8 cellular contexts compared by ENCODE assay signal in the genomic region with DNA sequence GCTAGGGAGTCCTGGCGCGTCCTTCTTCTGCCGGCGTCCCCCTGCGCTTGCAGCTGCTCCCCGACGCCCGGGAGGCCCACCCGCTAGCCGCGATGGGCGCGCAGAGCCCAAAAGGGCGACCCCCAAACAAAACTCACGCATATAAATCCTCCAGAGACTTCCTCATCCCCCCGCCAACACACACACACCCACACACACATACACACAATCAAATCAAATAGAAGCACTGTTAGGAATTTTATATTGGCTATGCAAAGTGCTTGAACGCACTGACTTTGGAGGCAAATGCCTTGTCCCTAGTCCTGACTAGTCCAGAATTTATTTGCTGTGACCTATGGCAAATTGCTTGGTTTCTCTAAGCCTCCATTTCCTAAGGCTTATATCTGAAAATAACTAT. TPM values are rescaled to one million over a fixed set of nuclear protein-coding genes. Genes with fewer than 3 reads are reported as not detected.
A peak's percentile ranks its signal among the peaks of the same experiment; 100 is the strongest.
DNase-seq lines count a peak whose midpoint lies in the region; ATAC-seq and TF ChIP-seq lines count a peak whose summit lies in the region.

No MANE protein-coding gene starts in this region.

- peak overlapping the region; percentile 88 to 97 (median 94) for H3K4me2 ChIP-seq in BLaER1 treated with 17β-estradiol and CSF1 and Interleukin-3, amounts not matched to agents 10 nM and 100 nM

- no peaks in the 10 kb centered on the region for H3K9me3 Mint-ChIP-seq in natural killer cell treated with Interleukin-12 subunit alpha and Interleukin-12 subunit beta and Interleukin-15 and Interleukin-18, amount 100 ng/mL, for 72 hours

- peaks cover 45 to 64% of the 10 kb centered on the region in 2 donors for H3K27me3 Mint-ChIP-seq in natural killer cell treated with Interleukin-12 subunit alpha and Interleukin-12 subunit beta and Interleukin-15 and Interleukin-18, amount 100 ng/mL, for 72 hours

- no peaks in the 10 kb centered on the region for H3K27me3 ChIP-seq in BLaER1 treated with 17β-estradiol and CSF1 and Interleukin-3, amounts not matched to agents 10 nM and 100 nM

- H4K20me1 ChIP-seq in BLaER1 treated with 17β-estradiol and CSF1 and Interleukin-3, amounts not matched to agents 10 nM and 100 nM: no peaks in the 10 kb centered on the region

- H3K27ac Mint-ChIP-seq in natural killer cell treated with Interleukin-12 subunit alpha and Interleukin-12 subunit beta and Interleukin-15 and Interleukin-18, amount 100 ng/mL, for 72 hours: no peak overlapping the region

- H3K36me3 Mint-ChIP-seq in natural killer cell treated with Interleukin-12 subunit alpha and Interleukin-12 subunit beta and Interleukin-15 and Interleukin-18, amount 100 ng/mL, for 72 hours: no peaks in the 10 kb centered on the region

- H3K27ac ChIP-seq in BLaER1 treated with 17β-estradiol and CSF1 and Interleukin-3, amounts not matched to agents 10 nM and 100 nM: peak overlapping the region; percentile 18 to 86 (median 76); a peak in 19 of 22 replicates
- H3K27ac ChIP-seq in coronary artery: peak overlapping the region; percentile 68 to 94

- no peak for ATAC-seq in natural killer cell treated with Interleukin-12 subunit alpha and Interleukin-12 subunit beta and Interleukin-15 and Interleukin-18, amount 100 ng/mL, for 72 hours
- no peak for ATAC-seq in GM18870 (IDR thresholded peaks at IDR 0.05; ENCODE audit: unreplicated experiment)

- DNase-seq in LNCaP clone FGC (ENCODE audit: low read depth) (no peak), coronary artery (ENCODE audit: low spot score) (no peak), NCI-H2171 (lab: John Stamatoyannopoulos, UW) (no peak), 8988T (no peak)
- DNase-seq in natural killer cell treated with Interleukin-12 subunit alpha and Interleukin-12 subunit beta and Interleukin-15 and Interleukin-18, amount 100 ng/mL, for 72 hours (ENCODE audit: low spot score): no peak
- no peak for DNase-seq in activated CD4-positive, CD25-positive, alpha-beta regulatory T cell treated with anti-CD3 and anti-CD28 coated beads, Interleukin-2, amount 50 U/mL, for 72 hours

- H3K4me3 ChIP-seq in BLaER1 treated with 17β-estradiol and CSF1 and Interleukin-3, amounts not matched to agents 10 nM and 100 nM: peak overlapping the region; percentile 60 to 81 (median 74)
- H3K4me3 ChIP-seq in LNCaP clone FGC (ENCODE audit: low read depth, low read length): peak overlapping the region; percentile 71
- peak overlapping the region; percentile 73 for H3K4me3 ChIP-seq in coronary artery

- H3K36me3 ChIP-seq in BLaER1 treated with 17β-estradiol and CSF1 and Interleukin-3, amounts not matched to agents 10 nM and 100 nM: no peaks in the 10 kb centered on the region

- peaks cover 17% of the 10 kb centered on the region in 2 donors for H3K4me1 Mint-ChIP-seq in natural killer cell treated with Interleukin-12 subunit alpha and Interleukin-12 subunit beta and Interleukin-15 and Interleukin-18, amount 100 ng/mL, for 72 hours (ENCODE audit: low read depth in 2 of 2)

- peak overlapping the region; percentile 79 for H3K4me3 Mint-ChIP-seq in natural killer cell treated with Interleukin-12 subunit alpha and Interleukin-12 subunit beta and Interleukin-15 and Interleukin-18, amount 100 ng/mL, for 72 hours

- H3K9me3 ChIP-seq in BLaER1 treated with 17β-estradiol and CSF1 and Interleukin-3, amounts not matched to agents 10 nM and 100 nM (replicated peaks in 1 of 11): no peaks in the 10 kb centered on the region

- H3K9ac ChIP-seq in BLaER1 treated with 17β-estradiol and CSF1 and Interleukin-3, amounts not matched to agents 10 nM and 100 nM: peak overlapping the region; percentile 64 to 83 (median 80)

- no peak for TF ChIP-seq CTCF in LNCaP clone FGC (IDR thresholded peaks at IDR 0.05; ENCODE audit: control insufficient read depth, extremely low read depth, insufficient read depth)
- TF ChIP-seq CTCF in coronary artery (IDR thresholded peaks at IDR 0.05): no peak

- H3K4me1 ChIP-seq in BLaER1 treated with 17β-estradiol and CSF1 and Interleukin-3, amounts not matched to agents 10 nM and 100 nM: peaks cover 12 to 25% (median 16%) of the 10 kb centered on the region in 10 experiments

RNA-seq across cellular contexts. Expression of gene CRYM, which starts 23.8 kb away (rescaled TPM):
- total RNA-seq in natural killer cell treated with Interleukin-12 subunit alpha and Interleukin-12 subunit beta and Interleukin-15 and Interleukin-18, amount 100 ng/mL, for 72 hours: not detected
